ENCODE assay signal across 8 cellular contexts in the genomic region with DNA sequence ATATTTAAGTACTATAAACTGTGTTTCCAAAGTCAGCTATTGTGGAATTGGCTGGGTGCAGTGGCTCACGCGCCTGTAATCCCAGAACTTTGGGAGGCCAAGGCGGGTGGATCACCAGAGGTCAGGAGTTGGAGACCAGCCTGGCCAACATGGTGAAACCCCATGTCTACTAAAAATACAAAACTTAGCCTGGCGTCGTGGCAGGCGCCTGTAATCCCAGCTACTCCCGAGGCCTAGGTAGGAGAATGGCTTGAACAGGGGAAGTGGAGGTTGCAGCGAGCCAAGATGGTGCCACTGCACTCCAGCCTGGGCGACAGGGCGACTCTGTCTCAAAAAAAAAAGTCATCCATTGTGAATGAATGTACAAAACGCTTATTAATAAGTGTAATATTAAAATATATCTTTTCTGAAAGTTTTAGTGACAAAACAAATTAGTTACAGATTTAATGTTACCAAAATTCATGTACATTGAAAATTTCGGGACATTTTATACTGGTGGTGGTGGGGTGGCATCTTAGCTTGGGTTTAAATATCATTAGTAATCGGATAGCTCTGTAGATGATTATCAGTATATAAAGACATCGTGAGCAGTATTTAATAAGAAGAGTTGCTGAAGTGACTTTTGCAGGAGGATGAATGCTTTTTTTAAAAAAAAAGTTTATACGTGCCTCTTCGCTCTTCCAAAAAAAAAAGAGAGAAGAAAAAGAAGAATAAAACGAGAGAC. TPM values are rescaled to one million over a fixed set of nuclear protein-coding genes. Genes with fewer than 3 reads are reported as not detected.
DNase-seq lines count a peak whose midpoint lies in the region; ATAC-seq and TF ChIP-seq lines count a peak whose summit lies in the region.

No MANE protein-coding gene starts in this region.

- no peaks in the 10 kb centered on the region for H3K27me3 ChIP-seq in OCI-LY3 (ENCODE audit: low read depth, low read length)
- H3K27me3 ChIP-seq in psoas muscle (ENCODE audit: insufficient read depth in 3 of 3, low read length in 2 of 3) = no peaks in the 10 kb centered on the region

- H3K79me2 ChIP-seq in OCI-LY3 (ENCODE audit: low read length) = peaks cover 97% of the 10 kb centered on the region

- peak overlapping the region; percentile 77 for H3K4me2 ChIP-seq in OCI-LY3 (ENCODE audit: low read length)

- TF ChIP-seq CTCF in GM12865 (IDR thresholded peaks at IDR 0.05; ENCODE audit: insufficient read depth, low read depth, low read length, missing control alignments) (no peak), OCI-LY3 (IDR thresholded peaks at IDR 0.05; ENCODE audit: low read depth, low read length) (no peak), epithelial cell of esophagus (IDR thresholded peaks at IDR 0.05; ENCODE audit: insufficient read depth, low read depth, low read length, missing control alignments) (no peak), psoas muscle (IDR thresholded peaks at IDR 0.05) (no peak)

- H3K4me1 ChIP-seq in OCI-LY3 (ENCODE audit: low read length) (peaks cover 31% of the 10 kb centered on the region), psoas muscle (peaks cover 41% of the 10 kb centered on the region)

- peak overlapping the region; percentile 81 for H3K9ac ChIP-seq in OCI-LY3 (ENCODE audit: low read length)

- no peak overlapping the region for H2AFZ ChIP-seq in OCI-LY3 (ENCODE audit: low read depth, low read length)

- H3K4me3 ChIP-seq in GM12865 (ENCODE audit: low read depth, low read length) (peak overlapping the region; percentile 94), OCI-LY3 (ENCODE audit: low read length) (peak overlapping the region; percentile 89), epithelial cell of esophagus (ENCODE audit: low read length) (peak overlapping the region; percentile 63), psoas muscle (peak overlapping the region; percentile 82)

- H3K27ac ChIP-seq in OCI-LY3 (ENCODE audit: low read length) (peak overlapping the region; percentile 83), psoas muscle (peak overlapping the region; percentile 95)

- intact Hi-C loops in psoas muscle (cut with DNase I) = loop anchor here in 1 of 2 donors (1.0 to 5.0 kb wide), 3 partner anchors 14 to 192 kb away; partner anchors contain the start of genes ANKRD13C and CTH

- H3K9me3 ChIP-seq in OCI-LY3 (ENCODE audit: insufficient read depth, low read length) (no peaks in the 10 kb centered on the region), psoas muscle (no peaks in the 10 kb centered on the region)

- no peak for DNase-seq in GM12865 (ENCODE audit: low read depth)
- no peak for DNase-seq in epithelial cell of esophagus (ENCODE audit: low read depth)
- no peak for DNase-seq in psoas muscle
- no peak for DNase-seq in NCI-H146 treated with DMSO at 0.1 percent for 48 hours (lab: John Stamatoyannopoulos, UW; ENCODE audit: unreplicated experiment)
- no peak for DNase-seq in NCI-H2107 (lab: John Stamatoyannopoulos, UW)
- no peak for DNase-seq in NCI-H69 (lab: John Stamatoyannopoulos, UW)

- 42 to 49% (median 44%) methylated on average over 17 of the region's 17 CpGs for WGBS in psoas muscle, 3 donors

- peaks cover 31% of the 10 kb centered on the region for H3K36me3 ChIP-seq in OCI-LY3 (replicated peaks; ENCODE audit: low read depth, low read length)
- peaks cover 0 to 35% of the 10 kb centered on the region in 2 donors for H3K36me3 ChIP-seq in psoas muscle (ENCODE audit: insufficient read depth in 1 of 2, low read depth in 1 of 2)

- peak; percentile 3 for ATAC-seq in GM21825 (IDR thresholded peaks at IDR 0.05; ENCODE audit: unreplicated experiment)
- peak in 1 of 4 donors; percentile 8 for ATAC-seq in psoas muscle

- H4K20me1 ChIP-seq in OCI-LY3 (ENCODE audit: insufficient read depth, low read length) = peaks cover 28% of the 10 kb centered on the region

RNA-seq across cellular contexts. Expression of gene SRSF11, which starts 0.5 kb away (rescaled TPM):
- 10 to 100 TPM; 47.0 to 70.3 (median 53.2) TPM for total RNA-seq in psoas muscle
- polyA plus RNA-seq in psoas muscle = 10 to 100 TPM; 49.6 to 74.8 (median 55.1) TPM

RNA-seq across cellular contexts. Expression of gene LRRC40, which starts 15.3 kb away (rescaled TPM):
- total RNA-seq in psoas muscle = 1 to 10 TPM; 5.5 to 8.7 (median 7.3) TPM
- polyA plus RNA-seq in psoas muscle = 1 to 10 TPM; 6.2 to 9.1 (median 7.0) TPM
